ENCODE assay signal across 20 cellular contexts in genomic region chr16:69935740-69936139, GRCh38. TPM values are rescaled to one million over a fixed set of nuclear protein-coding genes. Genes with fewer than 3 reads are reported as not detected.
"Had no signal": no experiment of that assay in that cellular context is flagged by ENCODE, and none has a peak within 500 bp of the region (broad histone marks: within the 10 kb centered on the region; RNA-seq: fewer than 3 reads in every experiment).

No MANE protein-coding gene starts in this region.

- H3K27me3 ChIP-seq: heart left ventricle, ovary had no signal

- H3K4me1 ChIP-seq: heart left ventricle had no signal

- H3K4me3 ChIP-seq: heart left ventricle, ovary had no signal

- FAIRE-seq: colon, endothelial cell of umbilical vein, urothelium cell line had no signal

- DNase-seq: cerebellar nuclear complex; dermis blood vessel endothelial cell; effector CD4-positive, alpha-beta T cell; endodermal cell; foreskin melanocyte; hippocampal formation; left colon; left ventricle myocardium superior; mesendoderm; naive thymus-derived CD8-positive, alpha-beta T cell; right cardiac atrium; stimulated activated CD4-positive, alpha-beta T cell treated with anti-CD3 and anti-CD28 coated beads, Interleukin-15, amount 100 ng/mL, for 24 hours; stimulated activated CD4-positive, alpha-beta T cell treated with anti-CD3 and anti-CD28 coated beads, Interleukin-1b, Interleukin-23, amount 100 ng/mL, for 48 hours; stimulated activated CD4-positive, alpha-beta T cell treated with anti-CD3 and anti-CD28 coated beads, Interleukin-4, amount 100 ng/mL, for 24 hours had no signal

- H3K36me3 ChIP-seq: ovary had no signal

- H3K27ac ChIP-seq: heart left ventricle, ovary had no signal

- H3K9me3 ChIP-seq: heart left ventricle, ovary had no signal

RNA-seq across cellular contexts. Expression of gene CLEC18A, which starts 15.4 kb away (rescaled TPM):
- total RNA-seq: lung microvascular endothelial cell had no signal
